9 cellular contexts compared by ENCODE assay signal in genomic region chr1:24364975-24365678, GRCh38. TPM values are rescaled to one million over a fixed set of nuclear protein-coding genes. Genes with fewer than 3 reads are reported as not detected.
DNase-seq lines count a peak whose midpoint lies in the region; ATAC-seq, FAIRE-seq and TF ChIP-seq lines count a peak whose summit lies in the region.
"Had no signal": no experiment of that assay in that cellular context is flagged by ENCODE, and none has a peak within 500 bp of the region (broad histone marks: within the 10 kb centered on the region; RNA-seq: fewer than 3 reads in every experiment).

No MANE protein-coding gene starts in this region.

- no peaks in the 10 kb centered on the region for H3K27me3 Mint-ChIP-seq in activated CD8-positive, alpha-beta T cell treated with anti-CD3 and anti-CD28 coated beads for 36 hours
- H3K27me3 Mint-ChIP-seq: B cell had no signal

- FAIRE-seq in HTR-8/SVneo (lab: Jason Lieb, UNC), result no peak

- H3K36me3 Mint-ChIP-seq in activated CD8-positive, alpha-beta T cell treated with anti-CD3 and anti-CD28 coated beads for 36 hours (ENCODE audit: low read depth), result no peaks in the 10 kb centered on the region

- peak overlapping the region; percentile 22 for H3K27ac Mint-ChIP-seq in activated CD8-positive, alpha-beta T cell treated with anti-CD3 and anti-CD28 coated beads for 36 hours
- H3K27ac Mint-ChIP-seq: B cell had no signal

- POLR2A ChIA-PET in activated CD8-positive, alpha-beta T cell treated with anti-CD3 and anti-CD28 coated beads for 36 hours (lab: Charles Lee), result interaction anchor here (0.6 kb wide), 1 partner anchor 39 kb away, joined by 3 read pairs; no protein-coding TSS in a partner anchor

- intact Hi-C loops in activated CD8-positive, alpha-beta T cell treated with anti-CD3 and anti-CD28 coated beads for 36 hours (cut with micrococcal nuclease), result no loop called here

- TF ChIP-seq CTCF in activated CD8-positive, alpha-beta T cell treated with anti-CD3 and anti-CD28 coated beads for 36 hours (IDR thresholded peaks at IDR 0.05), result no peak

- ATAC-seq in activated CD8-positive, alpha-beta T cell treated with anti-CD3 and anti-CD28 coated beads for 36 hours, result peak; percentile 98
- no peak for ATAC-seq in GM21825 (IDR thresholded peaks at IDR 0.05; ENCODE audit: unreplicated experiment)

- CTCF ChIA-PET in activated CD8-positive, alpha-beta T cell treated with anti-CD3 and anti-CD28 coated beads for 36 hours (lab: Charles Lee), result interaction anchor here (0.9 to 3.9 kb wide), 5 partner anchors 14 to 215 kb away, joined by 4 to 21 read pairs (median 10); no protein-coding TSS in a partner anchor

- no peak overlapping the region for H3K4me3 Mint-ChIP-seq in activated CD8-positive, alpha-beta T cell treated with anti-CD3 and anti-CD28 coated beads for 36 hours
- H3K4me3 Mint-ChIP-seq: B cell had no signal

- peak; percentile 48 for DNase-seq in SKM-1 treated with dmso at 0.1 percent for 144 hours (lab: John Stamatoyannopoulos, UW; ENCODE audit: unreplicated experiment)
- no peak for DNase-seq in SKM-1 (lab: John Stamatoyannopoulos, UW; ENCODE audit: unreplicated experiment)
- DNase-seq in HTR-8/SVneo (ENCODE audit: insufficient read length, low spot score), result peak; percentile 59
- DNase-seq in activated CD8-positive, alpha-beta T cell treated with anti-CD3 and anti-CD28 coated beads for 36 hours, result peak; percentile 60
- peak; percentile 25 for DNase-seq in inferior parietal cortex (ENCODE audit: extremely low spot score)
- DNase-seq in NCI-H128 (lab: John Stamatoyannopoulos, UW; ENCODE audit: unreplicated experiment), result no peak
- DNase-seq in SHP77 (lab: John Stamatoyannopoulos, UW), result no peak

- no peaks in the 10 kb centered on the region for H3K9me3 Mint-ChIP-seq in activated CD8-positive, alpha-beta T cell treated with anti-CD3 and anti-CD28 coated beads for 36 hours

- peaks cover 14% of the 10 kb centered on the region for H3K4me1 Mint-ChIP-seq in activated CD8-positive, alpha-beta T cell treated with anti-CD3 and anti-CD28 coated beads for 36 hours (ENCODE audit: low read depth)
- H3K4me1 Mint-ChIP-seq: B cell had no signal

RNA-seq across cellular contexts. Expression of gene GRHL3, which starts 46.0 kb away (rescaled TPM):
- not detected for total RNA-seq in activated CD8-positive, alpha-beta T cell treated with anti-CD3 and anti-CD28 coated beads for 36 hours
- total RNA-seq: B cell had no signal

RNA-seq across cellular contexts. Expression of gene STPG1, which starts 48.5 kb away (rescaled TPM):
- total RNA-seq in activated CD8-positive, alpha-beta T cell treated with anti-CD3 and anti-CD28 coated beads for 36 hours, result 1 to 10 TPM; 5.6 to 6.3 TPM

RNA-seq across cellular contexts. Expression of gene NIPAL3, which starts 50.5 kb away (rescaled TPM):
- 10 to 100 TPM; 33.2 to 33.3 TPM for total RNA-seq in activated CD8-positive, alpha-beta T cell treated with anti-CD3 and anti-CD28 coated beads for 36 hours

Comparison
In these comparisons a context has a peak if more than half of its experiments do, and no peak if none do; other contexts are left out.
1. DNase-seq: peak in SKM-1 treated with dmso at 0.1 percent for 144 hours (single experiment), HTR-8/SVneo (single experiment), activated CD8-positive, alpha-beta T cell treated with anti-CD3 and anti-CD28 coated beads for 36 hours (single experiment) and inferior parietal cortex (single experiment); none in SKM-1 (single experiment), NCI-H128 (single experiment) and SHP77 (0 of 2).